8 cellular contexts compared by ENCODE assay signal in the genomic region with DNA sequence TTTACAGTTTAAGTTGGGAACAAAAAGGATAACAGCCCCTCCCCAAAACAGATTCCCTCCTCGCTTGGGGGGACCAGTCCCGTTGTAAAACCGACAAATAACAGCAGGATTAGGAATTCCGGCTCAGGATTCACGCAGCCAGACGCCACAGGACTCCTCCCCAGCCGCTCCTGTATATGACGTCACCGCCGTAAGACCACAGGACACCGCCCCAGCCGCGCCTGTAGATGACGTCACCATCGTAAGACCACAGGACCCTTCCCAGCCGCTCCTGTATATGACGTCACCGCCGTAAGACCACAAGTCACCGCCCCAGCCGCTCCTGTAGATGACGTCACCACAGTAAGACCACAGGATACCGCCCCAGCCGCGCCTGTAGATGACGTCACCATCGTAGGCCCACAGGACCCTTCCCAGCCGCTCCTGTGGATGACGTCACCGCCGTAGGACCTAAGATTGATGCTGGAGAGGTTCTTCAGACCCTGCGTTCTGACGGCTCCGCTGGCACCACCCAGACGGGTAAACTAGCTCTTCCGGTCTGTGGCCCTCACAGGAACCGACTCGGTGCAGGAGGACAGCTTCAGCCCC. TPM values are rescaled to one million over a fixed set of nuclear protein-coding genes. Genes with fewer than 3 reads are reported as not detected.
DNase-seq lines count a peak whose midpoint lies in the region; ATAC-seq and TF ChIP-seq lines count a peak whose summit lies in the region.

No MANE protein-coding gene starts in this region.

- no peak overlapping the region for H2BK15ac ChIP-seq in H9 (ENCODE audit: low read depth, low read length)

- H4K8ac ChIP-seq in H9 (replicated peaks; ENCODE audit: insufficient read length, low read depth, low read length), result no peak overlapping the region

- H2BK120ac ChIP-seq in H9 (ENCODE audit: low read depth, low read length, poor library complexity, severe bottlenecking), result no peak overlapping the region

- H2BK5ac ChIP-seq in H9 (ENCODE audit: insufficient read length, low read length), result no peak overlapping the region

- no peak overlapping the region for H2BK12ac ChIP-seq in H9 (ENCODE audit: insufficient read length, low read depth, low read length)

- no peaks in the 10 kb centered on the region for H3K9me3 ChIP-seq in H9 (ENCODE audit: control insufficient read depth, low read depth, low read length)
- no peaks in the 10 kb centered on the region for H3K9me3 ChIP-seq in heart right ventricle
- no peaks in the 10 kb centered on the region for H3K9me3 ChIP-seq in skeletal muscle satellite cell (replicated peaks; ENCODE audit: low read length)

- peak overlapping the region; percentile 89 for H3K18ac ChIP-seq in H9 (ENCODE audit: insufficient read length, low read depth, low read length)

- no peak overlapping the region; the same call in 1 of the 2 replicates for H3K4ac ChIP-seq in H9 (ENCODE audit: low read depth, low read length)

- no peak overlapping the region for H3K23ac ChIP-seq in H9 (ENCODE audit: insufficient read length, low read depth, low read length)

- peaks cover 12% of the 10 kb centered on the region; the same call in 1 of the 2 replicates for H3K27me3 ChIP-seq in H9 (ENCODE audit: insufficient read depth, low read length)
- H3K27me3 ChIP-seq in heart right ventricle, result peaks cover under 1 to 67% (median 42%) of the 10 kb centered on the region in 7 donors
- H3K27me3 ChIP-seq in skeletal muscle satellite cell (ENCODE audit: control insufficient read depth, insufficient read depth, low read length), result peaks cover 53% of the 10 kb centered on the region

- no CpG with 5 or more reads among the region's 38 CpGs for WGBS in H9 (ENCODE audit: extremely low coverage, insufficient read length, low lambda C conversion rate)
- 41 to 45% methylated on average over 38 of the region's 38 CpGs for WGBS in heart right ventricle, 2 donors

- H3K4me3 Mint-ChIP-seq in H9, result peak overlapping the region; percentile 70 to 86

- no peaks in the 10 kb centered on the region for H3K4me1 ChIP-seq in H9 (ENCODE audit: insufficient read depth, low read length)
- peaks cover 0 to 16% (median 0%) of the 10 kb centered on the region in 9 donors for H3K4me1 ChIP-seq in heart right ventricle
- H3K4me1 ChIP-seq in skeletal muscle satellite cell (ENCODE audit: control insufficient read depth, insufficient read depth, low read length), result no peaks in the 10 kb centered on the region

- peak overlapping the region; percentile 77 to 97 (median 97); a peak in 6 of 7 replicates for H3K27ac Mint-ChIP-seq in H9

- DNase-seq in H9 (peak; percentile 93), NOMO-1 treated with dmso at 0.1 percent for 144 hours (lab: John Stamatoyannopoulos, UW; ENCODE audit: unreplicated experiment) (peak; percentile 74), heart right ventricle (peak in 1 of 2 donors; percentile 28), NCI-H748 (lab: John Stamatoyannopoulos, UW; ENCODE audit: unreplicated experiment) (no peak)
- peak; percentile 49 for DNase-seq in activated effector memory CD4-positive, alpha-beta T cell treated with Interleukin-2 at 50 U/mL for 16 hours

- H4K20me1 ChIP-seq in H9 (ENCODE audit: control insufficient read depth, insufficient read depth, insufficient read length), result no peaks in the 10 kb centered on the region

- H3K14ac ChIP-seq in H9 (ENCODE audit: insufficient read depth, low read length), result peak overlapping the region; percentile 69; the same call in 1 of the 2 replicates

- H3K4me3 ChIP-seq in heart right ventricle, result peak overlapping the region in 7 of 10 donors; percentile 3 to 46 (median 36)
- H3K4me3 ChIP-seq in skeletal muscle satellite cell (ENCODE audit: low read length), result no peak overlapping the region

- H3K9me3 Mint-ChIP-seq in H9, result peaks cover 18 to 54% of the 10 kb centered on the region in 2 experiments

- no peak overlapping the region for H2AFZ ChIP-seq in H9 (ENCODE audit: low read length)

- H3K79me1 ChIP-seq in H9 (ENCODE audit: insufficient read depth, low read depth, low read length, poor library complexity, severe bottlenecking), result no peaks in the 10 kb centered on the region

- H3K27me3 Mint-ChIP-seq in H9 (ENCODE audit: low read depth), result peaks cover 97% of the 10 kb centered on the region

- ATAC-seq in heart right ventricle (peak; percentile 20 to 67 (median 36)), HG03135 (IDR thresholded peaks at IDR 0.05; ENCODE audit: unreplicated experiment) (no peak), GM18511 (IDR thresholded peaks at IDR 0.05; ENCODE audit: unreplicated experiment) (no peak)

- H2AK5ac ChIP-seq in H9 (ENCODE audit: insufficient read length, low read length), result no peak overlapping the region

- H4K5ac ChIP-seq in H9 (ENCODE audit: insufficient read length, low read depth, low read length), result peak overlapping the region; percentile 78

- no peak overlapping the region for H3T11ph ChIP-seq in H9 (ENCODE audit: low read length)

- no peak overlapping the region for H4K91ac ChIP-seq in H9 (ENCODE audit: insufficient read length, low read depth, low read length)

- intact Hi-C loops in heart right ventricle (cut with DNase I), result no loop called here

- H3K56ac ChIP-seq in H9 (ENCODE audit: insufficient read length, low read depth, low read length), result no peak overlapping the region

- no peaks in the 10 kb centered on the region for H3K79me2 ChIP-seq in H9 (ENCODE audit: insufficient read depth, low read length)

- peaks cover 3% of the 10 kb centered on the region for H3K23me2 ChIP-seq in H9 (ENCODE audit: insufficient read length, low read depth, low read length, poor library complexity, severe bottlenecking)

- H3K27ac ChIP-seq in H9 (ENCODE audit: insufficient read length, low read depth, low read length) (no peak overlapping the region), heart right ventricle (peak overlapping the region in 2 of 10 donors; percentile 15 to 84)

- H3K4me1 Mint-ChIP-seq in H9, result peaks cover 10 to 12% of the 10 kb centered on the region in 2 experiments

- H3K36me3 Mint-ChIP-seq in H9 (ENCODE audit: insufficient read depth in 1 of 3, low read depth in 3 of 3), result peaks cover 0 to 19% (median 6%) of the 10 kb centered on the region in 3 experiments; a peak in 4 of 7 replicates

- H3K36me3 ChIP-seq in heart right ventricle (no peaks in the 10 kb centered on the region), skeletal muscle satellite cell (ENCODE audit: insufficient read depth, low read length) (no peaks in the 10 kb centered on the region)

- H3K9ac ChIP-seq in H9 (ENCODE audit: extremely low read depth, insufficient read length, low read length), result no peak overlapping the region
- H3K9ac ChIP-seq in skeletal muscle satellite cell (ENCODE audit: low read depth, low read length), result no peak overlapping the region

- TF ChIP-seq CTCF in H9 (conservative IDR thresholded peaks at IDR 0.05), result no peak
- TF ChIP-seq CTCF in heart right ventricle (IDR thresholded peaks at IDR 0.05), result no peak

- no peak overlapping the region for H2BK20ac ChIP-seq in H9 (ENCODE audit: low read depth, low read length, poor library complexity, severe bottlenecking)

- peak overlapping the region; percentile 51 for H3K4me2 ChIP-seq in H9 (ENCODE audit: insufficient read depth, insufficient read length, low read length)
- peak overlapping the region; percentile 40 for H3K4me2 ChIP-seq in skeletal muscle satellite cell (ENCODE audit: low read length)

RNA-seq across cellular contexts. Expression of gene FBRSL1, which starts 44.0 kb away (rescaled TPM):
- total RNA-seq in H9 (2021), result 90.8 and 92.3 TPM in 2 replicates
- 10 to 100 TPM; 42.3 to 90.6 (median 48.0) TPM for total RNA-seq in heart right ventricle
- polyA plus RNA-seq in heart right ventricle, result 10 to 100 TPM; 28.1 to 39.9 TPM
- 5.2 and 8.6 TPM in 2 replicates for total RNA-seq in skeletal muscle satellite cell (2012; rRNA removed)

Comparison
In these comparisons a context has a peak if more than half of its experiments do, and no peak if none do; other contexts are left out.
1. ATAC-seq: peak in heart right ventricle (8 of 8); none in HG03135 (single experiment) and GM18511 (single experiment).